ENCODE assay signal across 27 cellular contexts in genomic region chr6:157181649-157182048, GRCh38.
A peak's percentile ranks its signal among the peaks of the same experiment; 100 is the strongest.
DNase-seq lines count a peak whose midpoint lies in the region; ATAC-seq, FAIRE-seq and TF ChIP-seq lines count a peak whose summit lies in the region.
"Had no signal": no experiment of that assay in that cellular context is flagged by ENCODE, and none has a peak within 500 bp of the region (broad histone marks: within the 10 kb centered on the region; RNA-seq: fewer than 3 reads in every experiment).

No MANE protein-coding gene starts in this region.

- H3K79me2 ChIP-seq in HepG2 (ENCODE audit: insufficient read depth, low read length) = no peaks in the 10 kb centered on the region

- no peaks in the 10 kb centered on the region for H3K9me3 Mint-ChIP-seq in stimulated activated naive CD8-positive, alpha-beta T cell treated with anti-CD3 and anti-CD28 coated beads, Interleukin-15, amount 100 ng/mL, for 72 hours
- H3K9me3 Mint-ChIP-seq: T-helper 2 cell treated with Interferon-gamma antibody and Interleukin-4, amounts not matched to agents 5 μg/mL and 100 μg/mL, for 36 hours had no signal

- H4K20me1 ChIP-seq in HepG2 (ENCODE audit: insufficient read depth, low read length) = no peaks in the 10 kb centered on the region

- TF ChIP-seq POLR2A in HepG2 (IDR thresholded peaks at IDR 0.05; ENCODE audit: insufficient read depth in 1 of 2, low read depth in 2 of 2, low read length in 2 of 2) = no peak

- H3K36me3 ChIP-seq in bronchial epithelial cell (ENCODE audit: control insufficient read depth, insufficient read depth, low read length) (peaks cover 9% of the 10 kb centered on the region), HepG2 (replicated peaks in 1 of 2; ENCODE audit: control insufficient read depth in 1 of 2, insufficient read depth in 2 of 2, low read length in 2 of 2) (peaks cover 16 to 39% of the 10 kb centered on the region in 2 experiments)

- H3K4me1 Mint-ChIP-seq in stimulated activated naive CD8-positive, alpha-beta T cell treated with anti-CD3 and anti-CD28 coated beads, Interleukin-15, amount 100 ng/mL, for 72 hours = peaks cover 11% of the 10 kb centered on the region

- CTCF ChIA-PET in HepG2 (lab: Yijun Ruan, JAX; ENCODE audit: low intra/inter-chr PET ratio, low total read pairs) = no interaction called here

- no peak overlapping the region for H3K4me3 Mint-ChIP-seq in stimulated activated naive CD8-positive, alpha-beta T cell treated with anti-CD3 and anti-CD28 coated beads, Interleukin-15, amount 100 ng/mL, for 72 hours
- H3K4me3 Mint-ChIP-seq: T-helper 2 cell treated with Interferon-gamma antibody and Interleukin-4, amounts not matched to agents 5 μg/mL and 100 μg/mL, for 36 hours had no signal

- no peak overlapping the region for H3K4me2 ChIP-seq in HepG2 (ENCODE audit: low read depth, low read length)
- H3K4me2 ChIP-seq: SK-N-SH had no signal

- no peaks in the 10 kb centered on the region for H3K27me3 Mint-ChIP-seq in stimulated activated naive CD8-positive, alpha-beta T cell treated with anti-CD3 and anti-CD28 coated beads, Interleukin-15, amount 100 ng/mL, for 72 hours

- H3K27ac Mint-ChIP-seq in stimulated activated naive CD8-positive, alpha-beta T cell treated with anti-CD3 and anti-CD28 coated beads, Interleukin-15, amount 100 ng/mL, for 72 hours = no peak overlapping the region
- H3K27ac Mint-ChIP-seq: T-helper 2 cell treated with Interferon-gamma antibody and Interleukin-4, amounts not matched to agents 5 μg/mL and 100 μg/mL, for 36 hours had no signal

- no peak overlapping the region for H3K9ac ChIP-seq in HepG2 (ENCODE audit: insufficient read depth, low read depth, low read length)
- H3K9ac ChIP-seq: SK-N-SH had no signal

- H3K4me1 ChIP-seq in HepG2 (ENCODE audit: insufficient read depth, low read length) = peaks cover 29% of the 10 kb centered on the region

- in situ Hi-C loops in HepG2 (cut with HindIII; ENCODE audit: extremely low pct_ligation_motif_present, low pct_unique_long_range_greater_than_20kb) = loop anchor here (10.0 to 25.0 kb wide), 2 partner anchors 147 to 619 kb away; no protein-coding TSS in a partner anchor

- H3K9me3 ChIP-seq in HepG2 (ENCODE audit: low read length) = no peaks in the 10 kb centered on the region
- H3K9me3 ChIP-seq: adrenal gland, BE2C, SK-N-SH, tibial artery had no signal

- whole genome bisulfite sequencing in HepG2 (ENCODE audit: low lambda C conversion rate) = 92% methylated on average over 5 of the region's 5 CpGs

- no peak for TF ChIP-seq RAD21 in HepG2 (CRISPR knock-in tag; IDR thresholded peaks at IDR 0.05)

- H3K4me3 ChIP-seq in bronchial epithelial cell (ENCODE audit: low read depth, low read length) (no peak overlapping the region), HepG2 (replicated peaks in 1 of 3; ENCODE audit: insufficient read depth in 1 of 3, low read depth in 2 of 3, low read length in 3 of 3) (no peak overlapping the region)
- H3K4me3 ChIP-seq: adrenal gland, tibial artery had no signal

- peak; percentile 23 for ATAC-seq in stimulated activated naive CD8-positive, alpha-beta T cell treated with anti-CD3 and anti-CD28 coated beads, Interleukin-15, Interleukin-2, amounts not matched to agents 100 U/mL and 50 U/mL, for 24 hours
- ATAC-seq in stimulated activated naive CD8-positive, alpha-beta T cell treated with anti-CD3 and anti-CD28 coated beads, Interleukin-15, amount 100 ng/mL, for 72 hours = no peak
- no peak for ATAC-seq in HepG2
- no peak for ATAC-seq in GM18498 (IDR thresholded peaks at IDR 0.05; ENCODE audit: unreplicated experiment)

- H3K27me3 ChIP-seq in bronchial epithelial cell (ENCODE audit: control insufficient read depth, insufficient read depth, low read length) (no peaks in the 10 kb centered on the region), HepG2 (ENCODE audit: control insufficient read depth in 1 of 2, insufficient read depth in 2 of 2, low read length in 2 of 2) (no peaks in the 10 kb centered on the region)
- H3K27me3 ChIP-seq: adrenal gland, BE2C, brain microvascular endothelial cell, tibial artery had no signal

- no peak for DNase-seq in stimulated activated naive CD8-positive, alpha-beta T cell treated with anti-CD3 and anti-CD28 coated beads, Interleukin-15, Interleukin-2, amounts not matched to agents 100 U/mL and 50 U/mL, for 24 hours
- no peak for DNase-seq in stimulated activated naive CD8-positive, alpha-beta T cell treated with anti-CD3 and anti-CD28 coated beads, Interleukin-15, amount 100 ng/mL, for 72 hours
- DNase-seq in bronchial epithelial cell (ENCODE audit: low read depth) (peak; percentile 86), HepG2 (ENCODE audit: low spot score) (peak; percentile 10), NCI-H2081 treated with DMSO at 0.1 percent for 48 hours (lab: John Stamatoyannopoulos, UW) (no peak), NCI-H748 (lab: John Stamatoyannopoulos, UW; ENCODE audit: unreplicated experiment) (no peak), H4 (ENCODE audit: low spot score) (no peak)
- DNase-seq: activated CD4-positive, alpha-beta T cell treated with anti-CD3 and anti-CD28 coated beads, Interleukin-2, amount 50 U/mL, for 1 hour; activated effector memory CD4-positive, alpha-beta T cell treated with anti-CD3 and anti-CD28 coated beads, Interleukin-2, amount 50 U/mL, for 16 hours; adrenal gland; BE2C; brain microvascular endothelial cell; dermis blood vessel endothelial cell; DMS79 treated with DMSO at 0.1 percent for 48 hours; hippocampal formation; NCI-H1417 treated with DMSO at 0.1 percent for 48 hours; NCI-H510A treated with DMSO at 0.1 percent for 48 hours; occipital lobe; SK-N-SH; stimulated activated CD4-positive, alpha-beta T cell treated with anti-CD3 and anti-CD28 coated beads, Interleukin-2, amount 100 ng/mL, for 48 hours; stimulated activated naive CD4-positive, alpha-beta T cell; tibial artery; WERI-Rb-1 had no signal

- TF ChIP-seq EP300 in HepG2 (IDR thresholded peaks at IDR 0.05; ENCODE audit: low read depth in 2 of 2, low read length in 2 of 2) (no peak), HepG2 (CRISPR knock-in tag; IDR thresholded peaks at IDR 0.05; ENCODE audit: borderline replicate concordance) (no peak)

- no peak overlapping the region for H3K27ac ChIP-seq in HepG2 (ENCODE audit: extremely low read length, insufficient read depth, low read length)
- H3K27ac ChIP-seq: adrenal gland, brain microvascular endothelial cell, tibial artery, WERI-Rb-1 had no signal

- FAIRE-seq in bronchial epithelial cell (lab: Jason Lieb, UNC) (peak; percentile 18), HepG2 (lab: Jason Lieb, UNC) (no peak)
- FAIRE-seq: A204.1, islet of Langerhans had no signal

- POLR2A ChIA-PET in HepG2 (lab: Yijun Ruan, JAX) = no interaction called here

- no peak overlapping the region for H2AFZ ChIP-seq in HepG2 (ENCODE audit: low read length)

- BruUV-seq in HepG2 (replicated peaks; lab: Mats Ljungman, UMichigan) = no TSS peak

- TF ChIP-seq CTCF in bronchial epithelial cell (IDR thresholded peaks at IDR 0.05; ENCODE audit: insufficient read depth, low read length, severe bottlenecking) (no peak), HepG2 (CRISPR knock-in tag; IDR thresholded peaks at IDR 0.05) (no peak)

- intact Hi-C loops in HepG2 (cut with micrococcal nuclease; ENCODE audit: unreplicated experiment) = no loop called here

TF ChIP-seq in HepG2, 621 proteins besides CTCF, POLR2A, EP300 and RAD21:
- TF ChIP-seq SMC3 (IDR thresholded peaks at IDR 0.05; ENCODE audit: low read length) (no peak), FOSL2 (CRISPR knock-in tag; IDR thresholded peaks at IDR 0.05) (peak; percentile 31; the same call in 1 of the 2 replicates), ZNF605 (CRISPR knock-in tag; IDR thresholded peaks at IDR 0.05) (0 out of 2 replicates have a peak, but pooled peaks have one; percentile 27)

Comparison
In these comparisons a context has a peak if more than half of its experiments do, and no peak if none do; other contexts are left out.
1. DNase-seq: peak in bronchial epithelial cell (single experiment) and HepG2 (single experiment); none in stimulated activated naive CD8-positive, alpha-beta T cell treated with anti-CD3 and anti-CD28 coated beads, Interleukin-15, Interleukin-2, amounts not matched to agents 100 U/mL and 50 U/mL, for 24 hours (single experiment), stimulated activated naive CD8-positive, alpha-beta T cell treated with anti-CD3 and anti-CD28 coated beads, Interleukin-15, amount 100 ng/mL, for 72 hours (0 of 2), NCI-H2081 treated with DMSO at 0.1 percent for 48 hours (single experiment), NCI-H748 (single experiment) and H4 (single experiment).